Comparison of ENCODE assay signal across 10 cellular contexts in the genomic region with DNA sequence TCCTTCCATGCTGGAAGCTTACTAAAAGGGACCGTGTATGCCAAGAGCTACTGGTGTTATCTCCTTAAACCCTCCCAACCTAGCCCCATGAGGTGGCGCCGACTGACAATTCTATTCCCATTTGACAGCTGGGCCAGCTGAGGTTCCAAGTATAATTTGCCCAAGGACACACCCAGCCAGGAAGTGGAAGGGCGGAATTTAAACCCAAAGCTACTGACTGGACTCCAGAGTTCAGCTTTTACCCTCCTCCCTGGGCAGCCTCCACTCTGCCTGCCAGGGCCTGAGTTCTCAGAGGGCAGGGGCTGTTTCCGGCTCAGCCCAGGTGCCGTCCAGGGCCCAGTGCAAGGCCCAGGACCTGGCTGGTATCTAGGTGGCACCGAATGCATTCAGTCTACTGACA.
A peak's percentile ranks its signal among the peaks of the same experiment; 100 is the strongest.
DNase-seq lines count a peak whose midpoint lies in the region; ATAC-seq, FAIRE-seq and TF ChIP-seq lines count a peak whose summit lies in the region.
"Had no signal": no experiment of that assay in that cellular context is flagged by ENCODE, and none has a peak within 500 bp of the region (broad histone marks: within the 10 kb centered on the region; RNA-seq: fewer than 3 reads in every experiment).

No MANE protein-coding gene starts in this region.

- POLR2A ChIA-PET in CD8-positive, alpha-beta memory T cell (lab: Charles Lee) = no interaction called here

- no peaks in the 10 kb centered on the region for H3K36me3 Mint-ChIP-seq in CD8-positive, alpha-beta memory T cell
- no peaks in the 10 kb centered on the region for H3K36me3 Mint-ChIP-seq in activated naive CD8-positive, alpha-beta T cell

- H3K4me1 ChIP-seq in CD8-positive, alpha-beta memory T cell (ENCODE audit: insufficient read depth, low read length) = no peaks in the 10 kb centered on the region
- H3K4me1 ChIP-seq in prostate gland (replicated peaks) = no peaks in the 10 kb centered on the region

- no peak for FAIRE-seq in GM12891 (lab: Jason Lieb, UNC)

- peaks cover 0 to 10% (median 7%) of the 10 kb centered on the region in 3 donors for H3K4me1 Mint-ChIP-seq in CD8-positive, alpha-beta memory T cell
- H3K4me1 Mint-ChIP-seq in activated naive CD8-positive, alpha-beta T cell (ENCODE audit: low read depth) = peaks cover 7% of the 10 kb centered on the region

- H3K9me3 Mint-ChIP-seq in CD8-positive, alpha-beta memory T cell = no peaks in the 10 kb centered on the region
- H3K9me3 Mint-ChIP-seq in activated naive CD8-positive, alpha-beta T cell (ENCODE audit: low read depth) = no peaks in the 10 kb centered on the region

- no peak overlapping the region for H3K27ac ChIP-seq in CD8-positive, alpha-beta memory T cell (ENCODE audit: low read depth, low read length)
- peak overlapping the region; percentile 67 to 78 for H3K27ac ChIP-seq in prostate gland

- no peak for TF ChIP-seq POLR2A in prostate gland (IDR thresholded peaks at IDR 0.05)
- TF ChIP-seq POLR2A in GM12891 (IDR thresholded peaks at IDR 0.05; ENCODE audit: low read depth, low read length) = no peak

- DNase-seq in CD8-positive, alpha-beta memory T cell = no peak
- DNase-seq in left ventricle myocardium superior (no peak), prostate gland (ENCODE audit: low spot score) (no peak), SK-N-DZ (ENCODE audit: low spot score) (no peak), GM12891 (ENCODE audit: insufficient read length, low spot score) (no peak), nucleus accumbens (lab: John Stamatoyannopoulos, UW) (no peak)
- no peak for DNase-seq in activated effector memory CD4-positive, alpha-beta T cell treated with Interleukin-2 at 50 U/mL for 16 hours
- DNase-seq: stimulated activated CD4-positive, alpha-beta T cell treated with anti-CD3 and anti-CD28 coated beads, Interleukin-2, amount 100 ng/mL, for 48 hours; T1000 had no signal

- peak overlapping the region in 6 of 7 donors; percentile 13 to 86 (median 46) for H3K4me3 Mint-ChIP-seq in CD8-positive, alpha-beta memory T cell
- peak overlapping the region; percentile 82 for H3K4me3 Mint-ChIP-seq in activated naive CD8-positive, alpha-beta T cell

- no peaks in the 10 kb centered on the region for H3K36me3 ChIP-seq in CD8-positive, alpha-beta memory T cell (ENCODE audit: insufficient read depth, low read length)
- H3K36me3 ChIP-seq in prostate gland = no peaks in the 10 kb centered on the region

- peaks cover 6% of the 10 kb centered on the region for H3K27me3 ChIP-seq in CD8-positive, alpha-beta memory T cell (ENCODE audit: insufficient read depth, low read length, poor library complexity, severe bottlenecking)
- no peaks in the 10 kb centered on the region for H3K27me3 ChIP-seq in prostate gland (replicated peaks; ENCODE audit: insufficient read depth)

- H3K27me3 Mint-ChIP-seq in CD8-positive, alpha-beta memory T cell = peaks cover 32 to 61% of the 10 kb centered on the region in 2 donors
- H3K27me3 Mint-ChIP-seq in activated naive CD8-positive, alpha-beta T cell = peaks cover 7% of the 10 kb centered on the region

- H3K9me3 ChIP-seq in CD8-positive, alpha-beta memory T cell (ENCODE audit: low read length) = no peaks in the 10 kb centered on the region
- H3K9me3 ChIP-seq in prostate gland = no peaks in the 10 kb centered on the region

- H3K4me3 ChIP-seq in CD8-positive, alpha-beta memory T cell (ENCODE audit: low read length) = no peak overlapping the region
- H3K4me3 ChIP-seq in prostate gland = no peak overlapping the region

- H3K27ac Mint-ChIP-seq in CD8-positive, alpha-beta memory T cell = peak overlapping the region in 1 of 8 donors; percentile 27
- H3K27ac Mint-ChIP-seq in activated naive CD8-positive, alpha-beta T cell = peak overlapping the region; percentile 10

- 79% methylated on average over 7 of the region's 7 CpGs for WGBS in prostate gland

- peak; percentile 38 for ATAC-seq in left ventricle myocardium superior

- no peak for TF ChIP-seq CTCF in prostate gland (IDR thresholded peaks at IDR 0.05)

- CTCF ChIA-PET in CD8-positive, alpha-beta memory T cell (lab: Charles Lee) = no interaction called here

- intact Hi-C loops in left ventricle myocardium superior (cut with micrococcal nuclease) (no loop called here), prostate gland (cut with DNase I) (no loop called here)

TF ChIP-seq in GM12891, 5 proteins besides CTCF, POLR2A, EP300 and RAD21:
- TF ChIP-seq POU2F2 (IDR thresholded peaks at IDR 0.05; ENCODE audit: low read depth, low read length) (no peak), TAF1 (IDR thresholded peaks at IDR 0.05; ENCODE audit: low read depth, low read length) (no peak), POLR2AphosphoS5 (IDR thresholded peaks at IDR 0.05; ENCODE audit: low read depth, low read length) (no peak), SPI1 (IDR thresholded peaks at IDR 0.05; ENCODE audit: low read depth, low read length) (no peak)
TF ChIP-seq in GM12891: peak in this region for 0.
